ENCODE assay signal across 8 cellular contexts in genomic region chr14:102778616-102779351, GRCh38. TPM values are rescaled to one million over a fixed set of nuclear protein-coding genes. Genes with fewer than 3 reads are reported as not detected.
DNase-seq lines count a peak whose midpoint lies in the region; ATAC-seq, FAIRE-seq and TF ChIP-seq lines count a peak whose summit lies in the region.

No MANE protein-coding gene starts in this region.

- in situ Hi-C loops in HepG2 (cut with HindIII; ENCODE audit: extremely low pct_ligation_motif_present, low pct_unique_long_range_greater_than_20kb): no loop called here

- peak overlapping the region; percentile 90 for H3K4me3 ChIP-seq in left ventricle myocardium inferior
- peak overlapping the region; percentile 50 to 83 (median 71) for H3K4me3 ChIP-seq in HepG2 (replicated peaks in 1 of 3; ENCODE audit: insufficient read depth in 1 of 3, low read depth in 2 of 3, low read length in 3 of 3)
- H3K4me3 ChIP-seq in tibial artery: peak overlapping the region; percentile 63 to 96

- H3K27ac Mint-ChIP-seq in activated naive CD8-positive, alpha-beta T cell treated with anti-CD3 and anti-CD28 coated beads, Interleukin-2, amount 10 ng/mL, durations not matched to agents 7 days and 5 days: peak overlapping the region; percentile 93

- peak overlapping the region; percentile 79 for H3K9ac ChIP-seq in HepG2 (ENCODE audit: insufficient read depth, low read depth, low read length)

- no peak for TF ChIP-seq POLR2A in HepG2 (IDR thresholded peaks at IDR 0.05; ENCODE audit: insufficient read depth in 1 of 2, low read depth in 2 of 2, low read length in 2 of 2)

- TF ChIP-seq EP300 in HepG2 (IDR thresholded peaks at IDR 0.05; ENCODE audit: low read depth in 2 of 2, low read length in 2 of 2): no peak
- TF ChIP-seq EP300 in HepG2 (CRISPR knock-in tag; IDR thresholded peaks at IDR 0.05; ENCODE audit: borderline replicate concordance): no peak

- H4K20me1 ChIP-seq in HepG2 (ENCODE audit: insufficient read depth, low read length): no peaks in the 10 kb centered on the region

- FAIRE-seq in HepG2 (lab: Jason Lieb, UNC): no peak

- peaks cover 46% of the 10 kb centered on the region for H3K79me2 ChIP-seq in HepG2 (ENCODE audit: insufficient read depth, low read length)

- no peak for TF ChIP-seq RAD21 in HepG2 (CRISPR knock-in tag; IDR thresholded peaks at IDR 0.05)

- POLR2A ChIA-PET in activated naive CD8-positive, alpha-beta T cell treated with anti-CD3 and anti-CD28 coated beads, Interleukin-2, amount 10 ng/mL, durations not matched to agents 7 days and 5 days (lab: Charles Lee): interaction anchor here (0.5 to 1.1 kb wide), 3 partner anchors 15 to 30 kb away, joined by 3 to 4 read pairs (median 3); no protein-coding TSS in a partner anchor
- POLR2A ChIA-PET in HepG2 (lab: Yijun Ruan, JAX): interaction anchor here (1.5 kb wide), 1 partner anchor 239 kb away, joined by 4 read pairs; no protein-coding TSS in a partner anchor

- intact Hi-C loops in left ventricle myocardium inferior (cut with micrococcal nuclease) (no loop called here), Right ventricle myocardium inferior (cut with DNase I) (loop anchor here (5.0 kb wide), 1 partner anchor 86 kb away; no protein-coding TSS in a partner anchor), HepG2 (cut with micrococcal nuclease; ENCODE audit: unreplicated experiment) (loop anchor here (5.0 to 10.0 kb wide), 2 partner anchors 96 to 139 kb away; no protein-coding TSS in a partner anchor), tibial artery (cut with DNase I; ENCODE audit: low total_unique reads) (loop anchor here (10.0 kb wide), 1 partner anchor 254 kb away; no protein-coding TSS in a partner anchor)

- DNase-seq in left ventricle myocardium inferior (no peak), Right ventricle myocardium inferior (ENCODE audit: missing footprints) (no peak), HepG2 (ENCODE audit: low spot score) (no peak), tibial artery (no peak), NCI-H345 treated with DMSO at 0.1 percent for 48 hours (lab: John Stamatoyannopoulos, UW; ENCODE audit: unreplicated experiment) (no peak), HCEC 1CT (no peak)
- no peak for DNase-seq in activated naive CD8-positive, alpha-beta T cell treated with anti-CD3 and anti-CD28 coated beads, Interleukin-2, amount 10 ng/mL, durations not matched to agents 7 days and 5 days

- H3K4me1 Mint-ChIP-seq in activated naive CD8-positive, alpha-beta T cell treated with anti-CD3 and anti-CD28 coated beads, Interleukin-2, amount 10 ng/mL, durations not matched to agents 7 days and 5 days: peaks cover 35% of the 10 kb centered on the region

- CTCF ChIA-PET in HepG2 (lab: Yijun Ruan, JAX; ENCODE audit: low intra/inter-chr PET ratio, low total read pairs): interaction anchor here (0.6 kb wide), 1 partner anchor 83 kb away, joined by 3 read pairs; no protein-coding TSS in a partner anchor

- H3K4me1 ChIP-seq in left ventricle myocardium inferior (peaks cover 26% of the 10 kb centered on the region), HepG2 (ENCODE audit: insufficient read depth, low read length) (peaks cover 57% of the 10 kb centered on the region), tibial artery (peaks cover 0 to 15% (median 9%) of the 10 kb centered on the region in 4 donors)

- no peaks in the 10 kb centered on the region for H3K9me3 Mint-ChIP-seq in activated naive CD8-positive, alpha-beta T cell treated with anti-CD3 and anti-CD28 coated beads, Interleukin-2, amount 10 ng/mL, durations not matched to agents 7 days and 5 days

- BruUV-seq in HepG2 (replicated peaks; lab: Mats Ljungman, UMichigan): TSS peak; percentile 60

- H3K27ac ChIP-seq in left ventricle myocardium inferior (replicated peaks) (no peak overlapping the region), HepG2 (ENCODE audit: extremely low read length, insufficient read depth, low read length) (peak overlapping the region; percentile 33), tibial artery (peak overlapping the region; percentile 76 to 86)

- peak overlapping the region; percentile 97 for H3K4me3 Mint-ChIP-seq in activated naive CD8-positive, alpha-beta T cell treated with anti-CD3 and anti-CD28 coated beads, Interleukin-2, amount 10 ng/mL, durations not matched to agents 7 days and 5 days

- H3K27me3 ChIP-seq in left ventricle myocardium inferior (ENCODE audit: low read depth) (no peaks in the 10 kb centered on the region), HepG2 (ENCODE audit: control insufficient read depth in 1 of 2, insufficient read depth in 2 of 2, low read length in 2 of 2) (no peaks in the 10 kb centered on the region; a peak in 1 of 5 replicates), tibial artery (no peaks in the 10 kb centered on the region)

- H2AFZ ChIP-seq in HepG2 (ENCODE audit: low read length): peak overlapping the region; percentile 54

- no peaks in the 10 kb centered on the region for H3K27me3 Mint-ChIP-seq in activated naive CD8-positive, alpha-beta T cell treated with anti-CD3 and anti-CD28 coated beads, Interleukin-2, amount 10 ng/mL, durations not matched to agents 7 days and 5 days

- H3K4me2 ChIP-seq in HepG2 (ENCODE audit: low read depth, low read length): peak overlapping the region; percentile 90

- no peak for TF ChIP-seq CTCF in left ventricle myocardium inferior (IDR thresholded peaks at IDR 0.05; ENCODE audit: borderline replicate concordance)
- TF ChIP-seq CTCF in HepG2 (CRISPR knock-in tag; IDR thresholded peaks at IDR 0.05): no peak
- TF ChIP-seq CTCF in tibial artery (IDR thresholded peaks at IDR 0.05): no peak

- H3K9me3 ChIP-seq in left ventricle myocardium inferior (replicated peaks) (no peaks in the 10 kb centered on the region), HepG2 (ENCODE audit: low read length) (no peaks in the 10 kb centered on the region), tibial artery (no peaks in the 10 kb centered on the region)

- H3K36me3 Mint-ChIP-seq in activated naive CD8-positive, alpha-beta T cell treated with anti-CD3 and anti-CD28 coated beads, Interleukin-2, amount 10 ng/mL, durations not matched to agents 7 days and 5 days: peaks cover 8% of the 10 kb centered on the region

- WGBS in HepG2 (ENCODE audit: low lambda C conversion rate): 27% methylated on average over 19 of the region's 19 CpGs

- ATAC-seq in Right ventricle myocardium inferior (no peak), HepG2 (no peak), GM21529 (IDR thresholded peaks at IDR 0.05; ENCODE audit: unreplicated experiment) (no peak)
- no peak for ATAC-seq in activated naive CD8-positive, alpha-beta T cell treated with anti-CD3 and anti-CD28 coated beads, Interleukin-2, amount 10 ng/mL, durations not matched to agents 7 days and 5 days (ENCODE audit: low read depth)

- H3K36me3 ChIP-seq in left ventricle myocardium inferior (no peaks in the 10 kb centered on the region), HepG2 (replicated peaks in 1 of 2; ENCODE audit: control insufficient read depth in 1 of 2, insufficient read depth in 2 of 2, low read length in 2 of 2) (no peaks in the 10 kb centered on the region), tibial artery (no peaks in the 10 kb centered on the region)

TF ChIP-seq in HepG2, 621 proteins besides CTCF, POLR2A, EP300 and RAD21:
- TF ChIP-seq YEATS4 (CRISPR knock-in tag; IDR thresholded peaks at IDR 0.05; ENCODE audit: borderline replicate concordance): peak; percentile 4; the same call in 1 of the 2 replicates
- TF ChIP-seq ZNF674 (CRISPR knock-in tag; IDR thresholded peaks at IDR 0.05; ENCODE audit: low read depth): no peak
- TF ChIP-seq CENPBD1 (CRISPR knock-in tag; IDR thresholded peaks at IDR 0.05; ENCODE audit: borderline replicate concordance, low read depth): no peak

RNA-seq across cellular contexts. Expression of gene TRAF3, which starts 1.5 kb away (rescaled TPM):
- total RNA-seq in left ventricle myocardium inferior (11.3 TPM), Right ventricle myocardium inferior (11.3 TPM), HepG2 (2016; rRNA removed; fragmentation: Illumina TruSeq; extraction: Trizol) (12.2 and 13.0 TPM in 2 replicates)
- 10 to 100 TPM; 31.1 to 32.9 TPM for total RNA-seq in activated naive CD8-positive, alpha-beta T cell treated with anti-CD3 and anti-CD28 coated beads, Interleukin-2, amount 10 ng/mL, durations not matched to agents 7 days and 5 days
- total RNA-seq in HepG2 (2016; cell fraction: cytosol; rRNA removed; fragmentation: Illumina TruSeq; extraction: Trizol; ENCODE audit: low read depth): 45.5 and 46.6 TPM in 2 replicates
- total RNA-seq in HepG2 (2016; cell fraction: insoluble cytoplasmic fraction; rRNA removed; fragmentation: Illumina TruSeq; extraction: Trizol): 10.7 and 11.9 TPM in 2 replicates
- 36.3 and 37.0 TPM in 2 replicates for total RNA-seq in HepG2 (2016; cell fraction: membrane; rRNA removed; fragmentation: Illumina TruSeq; extraction: Trizol)
- total RNA-seq in HepG2 (2016; cell fraction: nucleus; rRNA removed; fragmentation: Illumina TruSeq; extraction: Trizol): 8.7 and 9.5 TPM in 2 replicates
- 6.9 and 7.2 TPM in 2 replicates for polyA plus RNA-seq in HepG2 (2011; rRNA removed)
- polyA plus RNA-seq in HepG2 (2011; cell fraction: cytosol; rRNA removed): 6.0 and 6.8 TPM in 2 replicates
- polyA plus RNA-seq in HepG2 (2011; cell fraction: nucleus; rRNA removed): 8.0 and 8.4 TPM in 2 replicates
- polyA plus RNA-seq in HepG2 (2012): 5.3 and 5.6 TPM in 2 replicates
- polyA plus RNA-seq in HepG2 (2016; cell fraction: cytosol; fragmentation: Illumina TruSeq; extraction: Trizol; ENCODE audit: low read depth): 11.1 and 11.2 TPM in 2 replicates
- 7.7 and 10.1 TPM in 2 replicates for polyA plus RNA-seq in HepG2 (2016; cell fraction: insoluble cytoplasmic fraction; fragmentation: Illumina TruSeq; extraction: Trizol; ENCODE audit: low read depth)
- polyA plus RNA-seq in HepG2 (2016; cell fraction: membrane; fragmentation: Illumina TruSeq; extraction: Trizol; ENCODE audit: low read depth): 15.8 and 17.5 TPM in 2 replicates
- polyA plus RNA-seq in HepG2 (2016; cell fraction: nucleus; fragmentation: Illumina TruSeq; extraction: Trizol; ENCODE audit: insufficient read depth, low read depth): 11.6 and 12.0 TPM in 2 replicates
- polyA minus RNA-seq in HepG2 (2011; rRNA and poly(A)+ RNA removed; ENCODE audit: low replicate concordance): 21.0 and 40.5 TPM in 2 replicates
- 7.8 and 9.1 TPM in 2 replicates for polyA minus RNA-seq in HepG2 (2011; cell fraction: cytosol; rRNA and poly(A)+ RNA removed)
- polyA minus RNA-seq in HepG2 (2011; cell fraction: nucleus; rRNA and poly(A)+ RNA removed): 6.8 and 11.8 TPM in 2 replicates
